Comparison of ENCODE assay signal across 9 cellular contexts in the genomic region with DNA sequence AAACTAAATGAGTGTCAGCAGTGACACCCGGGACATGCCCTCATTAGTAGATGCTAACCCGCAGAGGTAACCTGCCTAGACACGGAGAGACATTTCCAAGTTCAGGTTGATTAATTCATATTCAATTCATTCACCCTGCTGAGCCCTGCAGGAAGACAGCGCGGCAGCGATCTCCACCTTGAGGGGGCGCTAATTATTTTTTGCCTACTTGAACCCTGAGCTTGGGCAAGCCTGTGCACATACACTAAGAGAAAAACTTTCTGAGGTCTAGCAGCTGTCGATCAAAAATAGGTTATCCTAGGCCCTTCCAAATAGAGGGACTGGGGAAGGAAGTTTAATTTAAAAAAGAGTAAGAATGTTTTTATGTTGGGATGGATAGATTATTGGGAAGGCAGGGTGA. TPM values are rescaled to one million over a fixed set of nuclear protein-coding genes. Genes with fewer than 3 reads are reported as not detected.
A peak's percentile ranks its signal among the peaks of the same experiment; 100 is the strongest.
DNase-seq lines count a peak whose midpoint lies in the region; ATAC-seq and TF ChIP-seq lines count a peak whose summit lies in the region.
"Had no signal": no experiment of that assay in that cellular context is flagged by ENCODE, and none has a peak within 500 bp of the region (broad histone marks: within the 10 kb centered on the region; RNA-seq: fewer than 3 reads in every experiment).

No MANE protein-coding gene starts in this region.

- H3K4me1 ChIP-seq in DOHH2 (ENCODE audit: control insufficient read depth, low read length) (peaks cover 10% of the 10 kb centered on the region), breast epithelium (no peaks in the 10 kb centered on the region)

- no peak overlapping the region for H3K27ac ChIP-seq in DOHH2 (ENCODE audit: low read depth, low read length)
- H3K27ac ChIP-seq in breast epithelium, result peak overlapping the region; percentile 30 to 52

- TF ChIP-seq POLR2A in breast epithelium (IDR thresholded peaks at IDR 0.05), result no peak

- TF ChIP-seq EP300 in Ishikawa (IDR thresholded peaks at IDR 0.05; ENCODE audit: borderline replicate concordance), result no peak

- H3K36me3 Mint-ChIP-seq in naive thymus-derived CD8-positive, alpha-beta T cell, result peaks cover 0 to 10% (median 2%) of the 10 kb centered on the region in 3 donors
- H3K36me3 Mint-ChIP-seq: activated CD4-positive, alpha-beta memory T cell treated with anti-CD3 and anti-CD28 coated beads for 36 hours had no signal

- H3K9me3 ChIP-seq in DOHH2 (ENCODE audit: control insufficient read depth, insufficient read depth, low read length), result no peaks in the 10 kb centered on the region
- H3K9me3 ChIP-seq in breast epithelium, result no peaks in the 10 kb centered on the region

- DNase-seq in breast epithelium (ENCODE audit: low spot score in 2 of 2) (no peak), GM19240 (ENCODE audit: insufficient read length, low spot score) (no peak), CD1c-positive myeloid dendritic cell (ENCODE audit: extremely low spot score) (no peak)
- DNase-seq in naive thymus-derived CD8-positive, alpha-beta T cell, result no peak
- DNase-seq: activated CD4-positive, alpha-beta memory T cell treated with anti-CD3 and anti-CD28 coated beads for 36 hours had no signal

- peak; percentile 63 for TF ChIP-seq CTCF in DOHH2 (IDR thresholded peaks at IDR 0.05; ENCODE audit: low read depth, low read length, poor library complexity, severe bottlenecking)
- peak in 1 of 3 donors; percentile 17 for TF ChIP-seq CTCF in breast epithelium (IDR thresholded peaks at IDR 0.05)

- H3K79me2 ChIP-seq in DOHH2 (ENCODE audit: control insufficient read depth, low read length), result no peaks in the 10 kb centered on the region

- intact Hi-C loops in breast epithelium (cut with DNase I; ENCODE audit: low total_unique reads), result no loop called here

- no peaks in the 10 kb centered on the region for H3F3A ChIP-seq in DOHH2 (ENCODE audit: control insufficient read depth, insufficient read depth)

- ATAC-seq in naive thymus-derived CD8-positive, alpha-beta T cell, result no peak
- no peak for ATAC-seq in HG03342 (IDR thresholded peaks at IDR 0.05; ENCODE audit: unreplicated experiment)
- no peak for ATAC-seq in GM21529 (IDR thresholded peaks at IDR 0.05; ENCODE audit: unreplicated experiment)

- no peaks in the 10 kb centered on the region; the same call in 1 of the 2 replicates for H3K9me2 ChIP-seq in DOHH2 (replicated peaks; ENCODE audit: control insufficient read depth, low read length)

- H3K36me3 ChIP-seq in DOHH2 (ENCODE audit: control insufficient read depth, low read length), result no peaks in the 10 kb centered on the region
- no peaks in the 10 kb centered on the region for H3K36me3 ChIP-seq in breast epithelium

- H3K9me3 Mint-ChIP-seq in naive thymus-derived CD8-positive, alpha-beta T cell, result peaks cover 0 to 8% (median 0%) of the 10 kb centered on the region in 9 donors
- H3K9me3 Mint-ChIP-seq: activated CD4-positive, alpha-beta memory T cell treated with anti-CD3 and anti-CD28 coated beads for 36 hours had no signal

- H3K4me1 Mint-ChIP-seq in naive thymus-derived CD8-positive, alpha-beta T cell, result peaks cover 0 to 11% (median 8%) of the 10 kb centered on the region in 4 donors

- no peak overlapping the region for H3K27ac Mint-ChIP-seq in naive thymus-derived CD8-positive, alpha-beta T cell
- H3K27ac Mint-ChIP-seq: activated CD4-positive, alpha-beta memory T cell treated with anti-CD3 and anti-CD28 coated beads for 36 hours had no signal

- H3K4me3 ChIP-seq in DOHH2 (ENCODE audit: low read length) (no peak overlapping the region), breast epithelium (peak overlapping the region; percentile 51 to 73 (median 71))

- H3K27me3 Mint-ChIP-seq in naive thymus-derived CD8-positive, alpha-beta T cell, result peaks cover 43 to 61% (median 51%) of the 10 kb centered on the region in 5 donors

- TF ChIP-seq RAD21 in Ishikawa (IDR thresholded peaks at IDR 0.05; ENCODE audit: low read depth), result peak; percentile 47; the same call in 1 of the 2 replicates

- H3K27me3 ChIP-seq in DOHH2 (ENCODE audit: control insufficient read depth, low read length), result peaks cover 34% of the 10 kb centered on the region
- no peaks in the 10 kb centered on the region for H3K27me3 ChIP-seq in breast epithelium

- H3K4me2 ChIP-seq in DOHH2 (ENCODE audit: low read length), result peak overlapping the region; percentile 69

- no peaks in the 10 kb centered on the region for H4K20me1 ChIP-seq in DOHH2 (ENCODE audit: control insufficient read depth, insufficient read depth, low read depth, low read length)

- H3K4me3 Mint-ChIP-seq in naive thymus-derived CD8-positive, alpha-beta T cell, result peak overlapping the region in 6 of 10 donors; percentile 40 to 79 (median 50)
- H3K4me3 Mint-ChIP-seq: activated CD4-positive, alpha-beta memory T cell treated with anti-CD3 and anti-CD28 coated beads for 36 hours had no signal

- POLR2A ChIA-PET in naive thymus-derived CD8-positive, alpha-beta T cell (lab: Charles Lee), result no interaction called here

TF ChIP-seq in Ishikawa, 13 proteins besides CTCF, POLR2A, EP300 and RAD21:
- no peak for TF ChIP-seq TEAD4 (IDR thresholded peaks at IDR 0.05)
- no peak for TF ChIP-seq YY1 (IDR thresholded peaks at IDR 0.05; ENCODE audit: low read depth)
- TF ChIP-seq EGR1 (IDR thresholded peaks at IDR 0.05), result no peak
- TF ChIP-seq TAF1 (IDR thresholded peaks at IDR 0.05; ENCODE audit: low read depth), result no peak
- no peak for TF ChIP-seq CEBPB (IDR thresholded peaks at IDR 0.05)
- TF ChIP-seq TCF12 (IDR thresholded peaks at IDR 0.05; ENCODE audit: low read depth), result no peak
- TF ChIP-seq, protein P1, sequence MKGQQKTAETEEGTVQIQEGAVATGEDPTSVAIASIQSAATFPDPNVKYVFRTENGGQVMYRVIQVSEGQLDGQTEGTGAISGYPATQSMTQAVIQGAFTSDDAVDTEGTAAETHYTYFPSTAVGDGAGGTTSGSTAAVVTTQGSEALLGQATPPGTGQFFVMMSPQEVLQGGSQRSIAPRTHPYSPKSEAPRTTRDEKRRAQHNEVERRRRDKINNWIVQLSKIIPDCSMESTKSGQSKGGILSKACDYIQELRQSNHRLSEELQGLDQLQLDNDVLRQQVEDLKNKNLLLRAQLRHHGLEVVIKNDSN (IDR thresholded peaks at IDR 0.05), result no peak
- TF ChIP-seq, protein P2, sequence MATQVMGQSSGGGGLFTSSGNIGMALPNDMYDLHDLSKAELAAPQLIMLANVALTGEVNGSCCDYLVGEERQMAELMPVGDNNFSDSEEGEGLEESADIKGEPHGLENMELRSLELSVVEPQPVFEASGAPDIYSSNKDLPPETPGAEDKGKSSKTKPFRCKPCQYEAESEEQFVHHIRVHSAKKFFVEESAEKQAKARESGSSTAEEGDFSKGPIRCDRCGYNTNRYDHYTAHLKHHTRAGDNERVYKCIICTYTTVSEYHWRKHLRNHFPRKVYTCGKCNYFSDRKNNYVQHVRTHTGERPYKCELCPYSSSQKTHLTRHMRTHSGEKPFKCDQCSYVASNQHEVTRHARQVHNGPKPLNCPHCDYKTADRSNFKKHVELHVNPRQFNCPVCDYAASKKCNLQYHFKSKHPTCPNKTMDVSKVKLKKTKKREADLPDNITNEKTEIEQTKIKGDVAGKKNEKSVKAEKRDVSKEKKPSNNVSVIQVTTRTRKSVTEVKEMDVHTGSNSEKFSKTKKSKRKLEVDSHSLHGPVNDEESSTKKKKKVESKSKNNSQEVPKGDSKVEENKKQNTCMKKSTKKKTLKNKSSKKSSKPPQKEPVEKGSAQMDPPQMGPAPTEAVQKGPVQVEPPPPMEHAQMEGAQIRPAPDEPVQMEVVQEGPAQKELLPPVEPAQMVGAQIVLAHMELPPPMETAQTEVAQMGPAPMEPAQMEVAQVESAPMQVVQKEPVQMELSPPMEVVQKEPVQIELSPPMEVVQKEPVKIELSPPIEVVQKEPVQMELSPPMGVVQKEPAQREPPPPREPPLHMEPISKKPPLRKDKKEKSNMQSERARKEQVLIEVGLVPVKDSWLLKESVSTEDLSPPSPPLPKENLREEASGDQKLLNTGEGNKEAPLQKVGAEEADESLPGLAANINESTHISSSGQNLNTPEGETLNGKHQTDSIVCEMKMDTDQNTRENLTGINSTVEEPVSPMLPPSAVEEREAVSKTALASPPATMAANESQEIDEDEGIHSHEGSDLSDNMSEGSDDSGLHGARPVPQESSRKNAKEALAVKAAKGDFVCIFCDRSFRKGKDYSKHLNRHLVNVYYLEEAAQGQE (IDR thresholded peaks at IDR 0.05; ENCODE audit: low read depth), result no peak
- no peak for TF ChIP-seq ZBTB7A (IDR thresholded peaks at IDR 0.05; ENCODE audit: low read depth)
- TF ChIP-seq NFIC (IDR thresholded peaks at IDR 0.05), result no peak
- TF ChIP-seq FOXM1 (IDR thresholded peaks at IDR 0.05; ENCODE audit: borderline replicate concordance, low read depth), result no peak

RNA-seq across cellular contexts. Expression of a gene that starts 1.3 kb away (rescaled TPM):
- 10 to 100 TPM in 1 of 3 donors, 1 to 10 TPM in 1, under 1 TPM in 1; 0.16 to 17.7 (median 3.9) TPM for total RNA-seq in breast epithelium
- not detected for total RNA-seq in naive thymus-derived CD8-positive, alpha-beta T cell
- not detected for polyA plus RNA-seq in naive thymus-derived CD8-positive, alpha-beta T cell
- total RNA-seq: activated CD4-positive, alpha-beta memory T cell treated with anti-CD3 and anti-CD28 coated beads for 36 hours had no signal
